ENCODE assay signal across 8 cellular contexts in genomic region chr2:85728883-85729824, GRCh38.
DNase-seq lines count a peak whose midpoint lies in the region; ATAC-seq and TF ChIP-seq lines count a peak whose summit lies in the region.

No MANE protein-coding gene starts in this region.

- CTCF ChIA-PET in GM10248 (lab: Yijun Ruan, JAX), result interaction anchor here (0.7 to 2.5 kb wide), 54 partner anchors 8 to 462 kb away, joined by 3 to 140 read pairs (median 4); partner anchors contain the start of gene ATOH8

- POLR2A ChIA-PET in GM10248 (lab: Yijun Ruan, JAX), result interaction anchor here (0.6 kb wide), 1 partner anchor 86 kb away, joined by 4 read pairs; no protein-coding TSS in a partner anchor

- peak; percentile 66 for ATAC-seq in HG02884 (IDR thresholded peaks at IDR 0.05; ENCODE audit: unreplicated experiment)
- no peak for ATAC-seq in HG03025 (IDR thresholded peaks at IDR 0.05; ENCODE audit: low FRiP score, unreplicated experiment)

- DNase-seq in GM10248 (ENCODE audit: extremely low spot score) (peak; percentile 89), NCI-H345 (lab: John Stamatoyannopoulos, UW) (peak; percentile 58), cerebellar cortex (ENCODE audit: low spot score) (peak; percentile 81), left kidney (ENCODE audit: low read depth, low spot score) (peak; percentile 91)
- DNase-seq in activated CD4-positive, alpha-beta T cell treated with anti-CD3 and anti-CD28 coated beads for 1 hour, result peak; percentile 48
- DNase-seq in stimulated activated CD4-positive, alpha-beta T cell treated with anti-CD3 and anti-CD28 coated beads, Interleukin-4, amount 100 ng/mL, for 1 hour, result peak; percentile 78

- TF ChIP-seq CTCF in GM10248 (IDR thresholded peaks at IDR 0.05; ENCODE audit: control extremely low read depth, extremely low read depth, low read depth, missing control alignments), result peak; percentile 96
